ENCODE assay signal across 8 cellular contexts in the genomic region with DNA sequence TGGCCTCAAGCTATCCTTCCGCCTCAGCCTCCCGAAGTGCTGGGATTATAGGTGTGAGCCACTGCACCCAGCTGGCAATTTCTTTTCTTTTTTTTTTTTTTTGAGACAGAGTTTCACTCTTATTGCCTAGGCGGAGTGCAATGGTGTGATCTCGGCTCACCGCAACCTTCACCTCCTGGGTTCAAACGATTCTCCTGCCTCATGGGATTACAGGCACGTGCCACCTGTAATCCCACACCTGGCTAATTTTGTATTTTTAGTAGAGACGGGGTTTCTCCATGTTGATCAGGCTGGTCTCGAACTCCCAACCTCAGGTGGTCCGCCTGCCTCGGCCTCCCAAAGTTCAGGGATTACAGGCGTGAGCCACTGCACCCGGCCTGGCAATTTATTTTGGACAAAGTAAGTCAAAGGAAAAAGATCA. TPM values are rescaled to one million over a fixed set of nuclear protein-coding genes. Genes with fewer than 3 reads are reported as not detected.
DNase-seq lines count a peak whose midpoint lies in the region; ATAC-seq, FAIRE-seq and TF ChIP-seq lines count a peak whose summit lies in the region.
"Not testable (repeated sequence)": the region's sequence is repeated elsewhere in the genome, so short reads cannot be mapped to it uniquely, and the experiment has no call there.

No MANE protein-coding gene starts in this region.

- POLR2A ChIA-PET in activated CD8-positive, alpha-beta T cell treated with anti-CD3 and anti-CD28 coated beads, Interleukin-2, amount 10 ng/mL, durations not matched to agents 7 days and 5 days (lab: Charles Lee) = interaction anchor here (1.3 to 16.8 kb wide), 16 partner anchors 8 to 484 kb away, joined by 3 to 807 read pairs (median 8); partner anchors contain the start of genes EXOC7, FOXJ1, PRPSAP1 and RNF157
- POLR2A ChIA-PET in GM12878 (lab: Charles Lee) = interaction anchor here (0.6 to 17.9 kb wide), 5 partner anchors 19 to 331 kb away, joined by 3 to 427 read pairs (median 9); partner anchors contain the start of gene RNF157

- H4K5ac ChIP-seq in mesendoderm (ENCODE audit: low read length) = not testable (repeated sequence)

- not testable (repeated sequence) for H2AFZ ChIP-seq in OCI-LY3 (ENCODE audit: low read depth, low read length); GM12878 (ENCODE audit: control insufficient read depth, low read depth, low read length)

- H3K9ac ChIP-seq in OCI-LY3 (ENCODE audit: low read length) (peak overlapping the region; percentile 95), GM12878 (ENCODE audit: control insufficient read depth, insufficient read depth, low read length) (peak overlapping the region; percentile 93)
- H3K9ac ChIP-seq in mesendoderm (ENCODE audit: low read length) = not testable (repeated sequence)

- H3K36me3 Mint-ChIP-seq in activated CD8-positive, alpha-beta T cell treated with anti-CD3 and anti-CD28 coated beads, Interleukin-2, amount 10 ng/mL, durations not matched to agents 7 days and 5 days (ENCODE audit: low read depth) = peaks cover 55% of the 10 kb centered on the region

- CTCF ChIA-PET in activated CD8-positive, alpha-beta T cell treated with anti-CD3 and anti-CD28 coated beads, Interleukin-2, amount 10 ng/mL, durations not matched to agents 7 days and 5 days (lab: Charles Lee) = interaction anchor here (1.0 to 10.9 kb wide), 8 partner anchors 11 to 148 kb away, joined by 3 to 112 read pairs (median 8); no protein-coding TSS in a partner anchor
- CTCF ChIA-PET in GM12878 (lab: Yijun Ruan, JAX) = interaction anchor here (1.0 to 10.6 kb wide), 6 partner anchors 12 to 144 kb away, joined by 3 to 160 read pairs (median 8); no protein-coding TSS in a partner anchor

- peaks cover 12% of the 10 kb centered on the region for H3K79me1 ChIP-seq in mesendoderm (ENCODE audit: low read length)

- TF ChIP-seq RAD21 in GM12878 (IDR thresholded peaks at IDR 0.05; ENCODE audit: insufficient read depth, low read depth, low read length) = not testable (repeated sequence)

- H2BK15ac ChIP-seq in mesendoderm (replicated peaks; ENCODE audit: low read depth) = not testable (repeated sequence)

- 0 out of 4 replicates have a peak, but pooled peaks of 1 of the 2 experiments have one; percentile 18 for TF ChIP-seq EP300 in GM12878 (IDR thresholded peaks at IDR 0.05; ENCODE audit: borderline replicate concordance in 1 of 2, control insufficient read depth in 1 of 2, low read depth in 2 of 2, low read length in 2 of 2)

- not testable (repeated sequence) for H3K27me3 ChIP-seq in OCI-LY3 (ENCODE audit: low read depth, low read length); GM12878 (replicated peaks in 1 of 2; ENCODE audit: control insufficient read depth in 2 of 2, insufficient read depth in 2 of 2, low read length in 1 of 2); esophagus squamous epithelium; mesendoderm (ENCODE audit: insufficient read depth, low read length, poor library complexity); gastrocnemius medialis; thyroid gland

- H2BK5ac ChIP-seq in mesendoderm (ENCODE audit: low read length) = not testable (repeated sequence)

- not testable (repeated sequence) for H3K4ac ChIP-seq in mesendoderm (ENCODE audit: low read depth, low read length)

- not testable (repeated sequence) for H3K27me3 Mint-ChIP-seq in activated CD8-positive, alpha-beta T cell treated with anti-CD3 and anti-CD28 coated beads, Interleukin-2, amount 10 ng/mL, durations not matched to agents 7 days and 5 days (ENCODE audit: low read depth)

- H3K4me3 ChIP-seq in GM12864 (ENCODE audit: low read depth, low read length) (peak overlapping the region; percentile 83), OCI-LY3 (ENCODE audit: low read length) (peak overlapping the region; percentile 96), GM12878 (peak overlapping the region; percentile 84), esophagus squamous epithelium (peak overlapping the region in 3 of 4 donors; percentile 20 to 94 (median 48)), gastrocnemius medialis (peak overlapping the region in 3 of 4 donors; percentile 21 to 81 (median 80))
- H3K4me3 ChIP-seq in mesendoderm (ENCODE audit: low read length); thyroid gland (replicated peaks in 1 of 3): not testable (repeated sequence)

- WGBS in GM12878 (ENCODE audit: insufficient coverage, insufficient replicate concordance, low lambda C conversion rate, missing lambda C conversion rate) = 0% methylated on average over 13 of the region's 13 CpGs
- 55 to 59% methylated on average over 11 to 13 of the region's 13 CpGs for WGBS in esophagus squamous epithelium, 2 donors
- WGBS in mesendoderm (ENCODE audit: extremely low coverage, insufficient coverage, low lambda C conversion rate) = no CpG with 5 or more reads among the region's 13 CpGs
- 74 to 89% methylated on average over 13 of the region's 13 CpGs for WGBS in thyroid gland, 2 donors

- H3K4me2 ChIP-seq in OCI-LY3 (ENCODE audit: low read length) = peak overlapping the region; percentile 91
- H3K4me2 ChIP-seq in GM12878 (ENCODE audit: control insufficient read depth, insufficient read depth) = peak overlapping the region; percentile 99
- not testable (repeated sequence) for H3K4me2 ChIP-seq in mesendoderm (ENCODE audit: low read length)

- H4K20me1 ChIP-seq in OCI-LY3 (ENCODE audit: insufficient read depth, low read length) = peaks cover 11% of the 10 kb centered on the region; the same call in 1 of the 2 replicates
- H4K20me1 ChIP-seq in GM12878 (ENCODE audit: control insufficient read depth, insufficient read depth) = not testable (repeated sequence)

- H3K36me3 ChIP-seq in OCI-LY3 (replicated peaks; ENCODE audit: low read depth, low read length) = peaks cover 37% of the 10 kb centered on the region
- H3K36me3 ChIP-seq in GM12878 (ENCODE audit: control insufficient read depth in 2 of 2, insufficient read depth in 2 of 2, low read length in 1 of 2); mesendoderm (ENCODE audit: control insufficient read depth, insufficient read depth, low read length); gastrocnemius medialis: not testable (repeated sequence)
- H3K36me3 ChIP-seq in esophagus squamous epithelium = peaks cover 0 to 29% (median 14%) of the 10 kb centered on the region in 3 donors
- peaks cover 9 to 14% of the 10 kb centered on the region in 2 donors for H3K36me3 ChIP-seq in thyroid gland

- not testable (repeated sequence) for FAIRE-seq in GM12878 (lab: Jason Lieb, UNC)

- SMC1A ChIA-PET in GM12878 (lab: Charles Lee; ENCODE audit: uncharacterized antibody, unreplicated experiment) = interaction anchor here (0.9 to 10.2 kb wide), 11 partner anchors 11 to 146 kb away, joined by 3 to 152 read pairs (median 14); no protein-coding TSS in a partner anchor

- ATAC-seq in activated CD8-positive, alpha-beta T cell treated with anti-CD3 and anti-CD28 coated beads, Interleukin-2, amount 10 ng/mL, durations not matched to agents 7 days and 5 days; GM12878; gastrocnemius medialis: not testable (repeated sequence)

- peaks cover 71% of the 10 kb centered on the region for H3K79me2 ChIP-seq in OCI-LY3 (ENCODE audit: low read length)
- peaks cover 71% of the 10 kb centered on the region for H3K79me2 ChIP-seq in GM12878 (ENCODE audit: control insufficient read depth, insufficient read depth, low read length)
- H3K79me2 ChIP-seq in mesendoderm (ENCODE audit: control insufficient read depth, insufficient read depth, low read length) = peaks cover 11% of the 10 kb centered on the region

- H3K9me3 Mint-ChIP-seq in activated CD8-positive, alpha-beta T cell treated with anti-CD3 and anti-CD28 coated beads, Interleukin-2, amount 10 ng/mL, durations not matched to agents 7 days and 5 days (ENCODE audit: insufficient read depth) = not testable (repeated sequence)

- not testable (repeated sequence) for H3K23ac ChIP-seq in mesendoderm (ENCODE audit: low read length)

- H3K4me1 ChIP-seq in OCI-LY3 (ENCODE audit: low read length) = peaks cover 65% of the 10 kb centered on the region
- peaks cover 49% of the 10 kb centered on the region for H3K4me1 ChIP-seq in GM12878 (ENCODE audit: control insufficient read depth, insufficient read depth, low read length)
- H3K4me1 ChIP-seq in esophagus squamous epithelium = peaks cover 73 to 84% (median 76%) of the 10 kb centered on the region in 3 donors
- not testable (repeated sequence) for H3K4me1 ChIP-seq in mesendoderm (ENCODE audit: control insufficient read depth, low read depth, low read length)
- peaks cover 77 to 79% of the 10 kb centered on the region in 2 donors for H3K4me1 ChIP-seq in gastrocnemius medialis
- H3K4me1 ChIP-seq in thyroid gland = peaks cover 49 to 72% of the 10 kb centered on the region in 2 donors

- not testable (repeated sequence) for TF ChIP-seq POLR2A in GM12878 (IDR thresholded peaks at IDR 0.05; ENCODE audit: low read depth, low read length); esophagus squamous epithelium (IDR thresholded peaks at IDR 0.05); gastrocnemius medialis (IDR thresholded peaks at IDR 0.05); thyroid gland (IDR thresholded peaks at IDR 0.05)

- TF ChIP-seq CTCF in GM12864 (IDR thresholded peaks at IDR 0.05; ENCODE audit: low read depth, low read length, missing control alignments); OCI-LY3 (IDR thresholded peaks at IDR 0.05; ENCODE audit: low read depth, low read length); GM12878 (IDR thresholded peaks at IDR 0.05 in 2 of 3, conservative IDR thresholded peaks at IDR 0.05 in 1 of 3; ENCODE audit: control insufficient read depth in 2 of 3, extremely low read depth in 1 of 3, insufficient read depth in 1 of 3, low read depth in 3 of 3, low read length in 3 of 3); esophagus squamous epithelium (IDR thresholded peaks at IDR 0.05); gastrocnemius medialis (IDR thresholded peaks at IDR 0.05 in 4 of 5, conservative IDR thresholded peaks at IDR 0.05 in 1 of 5); thyroid gland (IDR thresholded peaks at IDR 0.05): not testable (repeated sequence)

- H3K9me3 ChIP-seq in OCI-LY3 (ENCODE audit: insufficient read depth, low read length); GM12878 (replicated peaks; ENCODE audit: control insufficient read depth, insufficient read depth, low read length); esophagus squamous epithelium; gastrocnemius medialis; thyroid gland: not testable (repeated sequence)

- H3K56ac ChIP-seq in mesendoderm (ENCODE audit: low read length) = peak overlapping the region; percentile 79

- not testable (repeated sequence) for H2AK5ac ChIP-seq in mesendoderm (ENCODE audit: low read length)

- H3K27ac ChIP-seq in OCI-LY3 (ENCODE audit: low read length) (peak overlapping the region; percentile 94), GM12878 (ENCODE audit: control insufficient read depth, insufficient read depth) (peak overlapping the region; percentile 99), esophagus squamous epithelium (peak overlapping the region; percentile 85 to 100 (median 98)), mesendoderm (ENCODE audit: low read depth, low read length) (peak overlapping the region; percentile 48), gastrocnemius medialis (peak overlapping the region; percentile 90 to 98 (median 95)), thyroid gland (peak overlapping the region; percentile 47 to 95 (median 89))

- H3K4me1 Mint-ChIP-seq in activated CD8-positive, alpha-beta T cell treated with anti-CD3 and anti-CD28 coated beads, Interleukin-2, amount 10 ng/mL, durations not matched to agents 7 days and 5 days (ENCODE audit: low read depth) = peaks cover 55% of the 10 kb centered on the region

- DNase-seq in GM12864 (ENCODE audit: low read depth); GM12878 (ENCODE audit: low read depth, low spot score); esophagus squamous epithelium (lab: John Stamatoyannopoulos, UW); mesendoderm; gastrocnemius medialis; thyroid gland: not testable (repeated sequence)
- peak; percentile 44 for DNase-seq in activated CD8-positive, alpha-beta T cell treated with anti-CD3 and anti-CD28 coated beads, Interleukin-2, amount 10 ng/mL, durations not matched to agents 7 days and 5 days

- in situ Hi-C loops in GM12878 (cut with MboI) = loop anchor here (25.0 kb wide), 2 partner anchors 1195 to 1895 kb away; partner anchors contain the start of gene SYNGR2
- in situ Hi-C loops in gastrocnemius medialis (cut with MboI; ENCODE audit: low sequenced_read_pairs in 4 of 4) = not testable (repeated sequence)

- not testable (repeated sequence) for H2BK120ac ChIP-seq in mesendoderm (ENCODE audit: low read depth, low read length)

- peak overlapping the region; percentile 95 for H3K4me3 Mint-ChIP-seq in activated CD8-positive, alpha-beta T cell treated with anti-CD3 and anti-CD28 coated beads, Interleukin-2, amount 10 ng/mL, durations not matched to agents 7 days and 5 days

- not testable (repeated sequence) for H4K8ac ChIP-seq in mesendoderm (ENCODE audit: low read depth, low read length)

- not testable (repeated sequence) for H3K18ac ChIP-seq in mesendoderm (ENCODE audit: low read length)

- RAD21 ChIA-PET in GM12878 (lab: Charles Lee; ENCODE audit: unreplicated experiment) = interaction anchor here (0.6 to 18.5 kb wide), 10 partner anchors 8 to 144 kb away, joined by 3 to 419 read pairs (median 8); no protein-coding TSS in a partner anchor

- BruUV-seq in GM12878 (replicated peaks; lab: Mats Ljungman, UMichigan) = not testable (repeated sequence)

- intact Hi-C loops in GM12878 (cut with micrococcal nuclease; ENCODE audit: unreplicated experiment) = loop anchor here (5.0 to 10.0 kb wide), 2 partner anchors 35 to 483 kb away; partner anchors contain the start of gene UNK
- intact Hi-C loops in esophagus squamous epithelium (cut with DNase I); thyroid gland (cut with DNase I): not testable (repeated sequence)
- intact Hi-C loops in gastrocnemius medialis (cut with DNase I; ENCODE audit: low total_unique reads) = loop anchor here (5.0 to 10.0 kb wide), 3 partner anchors 70 to 483 kb away; partner anchors contain the start of genes MFSD11, SRSF2 and UNK

- peak overlapping the region; percentile 99 for H3K27ac Mint-ChIP-seq in activated CD8-positive, alpha-beta T cell treated with anti-CD3 and anti-CD28 coated beads, Interleukin-2, amount 10 ng/mL, durations not matched to agents 7 days and 5 days

RNA-seq across cellular contexts. Expression of gene UBALD2, which starts 2.4 kb away (rescaled TPM):
- 100 to 1,000 TPM; 318 to 359 TPM for total RNA-seq in activated CD8-positive, alpha-beta T cell treated with anti-CD3 and anti-CD28 coated beads, Interleukin-2, amount 10 ng/mL, durations not matched to agents 7 days and 5 days
- 10.7 and 18.0 TPM in 2 replicates for total RNA-seq in GM12878 (2013; cell fraction: nucleolus; rRNA removed)
- 54.7 and 63.4 TPM in 2 replicates for total RNA-seq in GM12878 (2014; rRNA removed)
- total RNA-seq in GM12878 (2014; rRNA removed; fragmentation: Illumina TruSeq; extraction: Trizol) = 12.3 and 17.1 TPM in 2 replicates
- 130 and 132 TPM in 2 replicates for total RNA-seq in GM12878 (2021)
- polyA plus RNA-seq in GM12878 (2011; ENCODE audit: low read depth) = 44.7 TPM
- polyA plus RNA-seq in GM12878 (2011; rRNA removed) = 50.3 and 165 TPM in 2 replicates
- 54.9 and 77.4 TPM in 2 replicates for polyA plus RNA-seq in GM12878 (2011; cell fraction: cytosol; rRNA removed)
- 56.6 and 64.5 TPM in 2 replicates for polyA plus RNA-seq in GM12878 (2011; cell fraction: nucleus; rRNA removed)
- polyA plus RNA-seq in GM12878 (2012) = 98.6 and 132 TPM in 2 replicates
- polyA plus RNA-seq in GM12878 (2014; fragmentation: Illumina TruSeq; extraction: Trizol) = 12.1 and 24.0 TPM in 2 replicates
- 10 to 100 TPM in 1 of 2 experiments, 1 to 10 TPM in 1; 4.4 to 16.4 TPM for polyA plus RNA-seq in GM12878 (2014; fragmentation: Nextera tagmentation; extraction: Ambion mirVana)
- polyA plus RNA-seq in GM12878 (2014; rRNA removed) = 66.4 and 81.1 TPM in 2 replicates
- polyA plus RNA-seq in GM12878 (2016; fragmentation: Nextera tagmentation; extraction: Ambion mirVana) = 1 to 10 TPM; 2.8 TPM
- polyA minus RNA-seq in GM12878 (2011; rRNA and poly(A)+ RNA removed) = 24.4 and 40.4 TPM in 2 replicates
- polyA minus RNA-seq in GM12878 (2011; cell fraction: cytosol; rRNA and poly(A)+ RNA removed) = 55.5 and 60.7 TPM in 2 replicates
- polyA minus RNA-seq in GM12878 (2011; cell fraction: nucleus; rRNA and poly(A)+ RNA removed) = 18.3 and 30.3 TPM in 2 replicates
- 10 to 100 TPM in 3 of 4 donors, 1 to 10 TPM in 1; 7.9 to 27.2 (median 13.6) TPM for total RNA-seq in esophagus squamous epithelium
- polyA plus RNA-seq in mesendoderm (2013, experiment 1 of 2) = 41.6 TPM
- polyA plus RNA-seq in mesendoderm (2013, experiment 2 of 2) = 41.5 TPM
- total RNA-seq in gastrocnemius medialis = 100 to 1,000 TPM in 1 of 4 donors, 10 to 100 TPM in 3; 28.9 to 151 (median 52.2) TPM
- total RNA-seq in thyroid gland = 10 to 100 TPM in 3 of 4 donors, 1 to 10 TPM in 1; 9.8 to 54.2 (median 22.9) TPM

RNA-seq across cellular contexts. Expression of gene RNF157, which starts 27.3 kb away (rescaled TPM):
- total RNA-seq in activated CD8-positive, alpha-beta T cell treated with anti-CD3 and anti-CD28 coated beads, Interleukin-2, amount 10 ng/mL, durations not matched to agents 7 days and 5 days = 100 to 1,000 TPM; 150 to 165 TPM
- 1.4 and 2.8 TPM in 2 replicates for total RNA-seq in GM12878 (2013; cell fraction: nucleolus; rRNA removed)
- total RNA-seq in GM12878 (2014; rRNA removed) = 9.7 and 10.4 TPM in 2 replicates
- 10.4 and 11.8 TPM in 2 replicates for total RNA-seq in GM12878 (2014; rRNA removed; fragmentation: Illumina TruSeq; extraction: Trizol)
- 14.8 and 17.9 TPM in 2 replicates for total RNA-seq in GM12878 (2021)
- 5.8 TPM for polyA plus RNA-seq in GM12878 (2011; ENCODE audit: low read depth)
- polyA plus RNA-seq in GM12878 (2011; rRNA removed) = 6.0 and 7.3 TPM in 2 replicates
- 7.3 and 8.6 TPM in 2 replicates for polyA plus RNA-seq in GM12878 (2011; cell fraction: cytosol; rRNA removed)
- 3.7 and 4.7 TPM in 2 replicates for polyA plus RNA-seq in GM12878 (2011; cell fraction: nucleus; rRNA removed)
- polyA plus RNA-seq in GM12878 (2012) = 6.4 and 8.4 TPM in 2 replicates
- 14.1 and 15.9 TPM in 2 replicates for polyA plus RNA-seq in GM12878 (2014; fragmentation: Illumina TruSeq; extraction: Trizol)
- 1 to 10 TPM; 5.2 to 9.5 TPM for polyA plus RNA-seq in GM12878 (2014; fragmentation: Nextera tagmentation; extraction: Ambion mirVana)
- polyA plus RNA-seq in GM12878 (2014; rRNA removed) = 12.1 and 12.3 TPM in 2 replicates
- 1 to 10 TPM; 1.4 to 3.4 TPM for polyA plus RNA-seq in GM12878 (2016; fragmentation: Nextera tagmentation; extraction: Ambion mirVana)
- polyA minus RNA-seq in GM12878 (2011; rRNA and poly(A)+ RNA removed) = 6.6 and 10.4 TPM in 2 replicates
- 3.1 and 4.8 TPM in 2 replicates for polyA minus RNA-seq in GM12878 (2011; cell fraction: cytosol; rRNA and poly(A)+ RNA removed)
- polyA minus RNA-seq in GM12878 (2011; cell fraction: nucleus; rRNA and poly(A)+ RNA removed) = 2.5 and 6.2 TPM in 2 replicates
- total RNA-seq in esophagus squamous epithelium = 1 to 10 TPM in 1 of 4 donors, under 1 TPM in 3; 0.11 to 3.4 (median 0.26) TPM
- polyA plus RNA-seq in mesendoderm (2013, experiment 1 of 2) = 1.1 TPM
- 1.3 TPM for polyA plus RNA-seq in mesendoderm (2013, experiment 2 of 2)
- total RNA-seq in gastrocnemius medialis = 100 to 1,000 TPM in 1 of 4 donors, 10 to 100 TPM in 3; 50.5 to 142 (median 85.3) TPM
- 1 to 10 TPM; 1.7 to 6.6 (median 4.7) TPM for total RNA-seq in thyroid gland

RNA-seq across cellular contexts. Expression of gene QRICH2, which starts 40.5 kb away (rescaled TPM):
- 1 to 10 TPM; 3.7 to 4.8 TPM for total RNA-seq in activated CD8-positive, alpha-beta T cell treated with anti-CD3 and anti-CD28 coated beads, Interleukin-2, amount 10 ng/mL, durations not matched to agents 7 days and 5 days
- 1.3 and 1.8 TPM in 2 replicates for total RNA-seq in GM12878 (2013; cell fraction: nucleolus; rRNA removed)
- 0.23 and 0.27 TPM in 2 replicates for total RNA-seq in GM12878 (2014; rRNA removed)
- 0.18 and 0.27 TPM in 2 replicates for total RNA-seq in GM12878 (2014; rRNA removed; fragmentation: Illumina TruSeq; extraction: Trizol)
- 0.35 and 0.72 TPM in 2 replicates for total RNA-seq in GM12878 (2021)
- 0.17 TPM for polyA plus RNA-seq in GM12878 (2011; ENCODE audit: low read depth)
- polyA plus RNA-seq in GM12878 (2011; rRNA removed) = 0.07 and 0.15 TPM in 2 replicates
- 0.22 and 0.28 TPM in 2 replicates for polyA plus RNA-seq in GM12878 (2011; cell fraction: cytosol; rRNA removed)
- polyA plus RNA-seq in GM12878 (2011; cell fraction: nucleus; rRNA removed) = 0.73 and 0.76 TPM in 2 replicates
- 0.27 and 0.32 TPM in 2 replicates for polyA plus RNA-seq in GM12878 (2012)
- 0.12 TPM in 1 of 2 replicates, not detected in the other for polyA plus RNA-seq in GM12878 (2014; fragmentation: Illumina TruSeq; extraction: Trizol)
- polyA plus RNA-seq in GM12878 (2014; fragmentation: Nextera tagmentation; extraction: Ambion mirVana) = under 1 TPM; 0.04 to 0.05 TPM
- 0.44 and 0.58 TPM in 2 replicates for polyA plus RNA-seq in GM12878 (2014; rRNA removed)
- polyA plus RNA-seq in GM12878 (2016; fragmentation: Nextera tagmentation; extraction: Ambion mirVana) = under 1 TPM; 0.51 to 0.54 TPM
- 1.4 and 1.8 TPM in 2 replicates for polyA minus RNA-seq in GM12878 (2011; rRNA and poly(A)+ RNA removed)
- polyA minus RNA-seq in GM12878 (2011; cell fraction: cytosol; rRNA and poly(A)+ RNA removed) = 0.31 TPM in 1 of 2 replicates, not detected in the other
- polyA minus RNA-seq in GM12878 (2011; cell fraction: nucleus; rRNA and poly(A)+ RNA removed) = 0.36 and 1.1 TPM in 2 replicates
- 1 to 10 TPM; 1.1 to 2.8 (median 1.8) TPM for total RNA-seq in esophagus squamous epithelium
- polyA plus RNA-seq in mesendoderm (2013, experiment 1 of 2) = 1.2 TPM
- 1.3 TPM for polyA plus RNA-seq in mesendoderm (2013, experiment 2 of 2)
- total RNA-seq in gastrocnemius medialis = 1 to 10 TPM in 3 of 4 donors, under 1 TPM in 1; 0.59 to 2.4 (median 1.1) TPM
- total RNA-seq in thyroid gland = 10 to 100 TPM in 2 of 4 donors, 1 to 10 TPM in 2; 6.6 to 14.3 (median 9.9) TPM

Comparison
In these comparisons a context has a peak if more than half of its experiments do, and no peak if none do; other contexts are left out.
1. H3K27ac ChIP-seq: peak in every context shown above with its lines; median percentile 99 in GM12878; 98 in esophagus squamous epithelium; 95 in gastrocnemius medialis; 94 in OCI-LY3; 89 in thyroid gland; 48 in mesendoderm.